In the genomic region with DNA sequence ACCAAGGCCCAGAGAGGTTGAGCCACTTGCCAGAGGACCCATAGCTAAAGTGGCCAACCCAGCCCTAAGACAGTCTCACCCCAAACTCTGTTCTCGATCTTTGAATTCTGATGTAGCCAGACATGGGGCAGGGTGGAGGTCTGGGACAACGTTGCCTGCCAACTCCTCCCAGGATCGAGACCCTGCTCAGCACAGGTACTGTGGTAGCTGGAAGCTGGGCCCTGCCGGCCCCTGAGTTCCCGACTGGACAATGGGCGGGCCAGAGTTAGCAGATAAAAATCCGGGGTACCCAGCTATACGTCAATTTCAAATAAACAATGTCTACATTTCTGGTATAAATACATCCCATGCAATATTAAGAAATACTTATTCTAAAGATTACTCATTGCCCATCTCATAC, we compare ENCODE assay signal across 28 cellular contexts. TPM values are rescaled to one million over a fixed set of nuclear protein-coding genes. Genes with fewer than 3 reads are reported as not detected.
A peak's percentile ranks its signal among the peaks of the same experiment; 100 is the strongest.
DNase-seq lines count a peak whose midpoint lies in the region; ATAC-seq, FAIRE-seq and TF ChIP-seq lines count a peak whose summit lies in the region.
"Had no signal": no experiment of that assay in that cellular context is flagged by ENCODE, and none has a peak within 500 bp of the region (broad histone marks: within the 10 kb centered on the region; RNA-seq: fewer than 3 reads in every experiment).

No MANE protein-coding gene starts in this region.

- H3K4me1 Mint-ChIP-seq in neural progenitor cell = peaks cover 22% of the 10 kb centered on the region
- H3K4me1 Mint-ChIP-seq in T-helper 17 cell = peaks cover 2% of the 10 kb centered on the region
- H3K4me1 Mint-ChIP-seq: CD14-positive monocyte; CD8-positive, alpha-beta memory T cell had no signal

- peaks cover 5% of the 10 kb centered on the region for H3F3A ChIP-seq in neural progenitor cell (ENCODE audit: low read depth)

- H3K27ac Mint-ChIP-seq in neural progenitor cell (no peak overlapping the region), T-helper 17 cell (no peak overlapping the region)
- H3K27ac Mint-ChIP-seq: CD14-positive monocyte; CD4-positive, alpha-beta T cell; CD8-positive, alpha-beta memory T cell; GM23338; HFFc6 had no signal

- H3K9ac ChIP-seq in H1 (replicated peaks in 1 of 4; ENCODE audit: extremely low read depth in 1 of 4, low read depth in 3 of 4, low read length in 3 of 4) = no peak overlapping the region
- H3K9ac ChIP-seq in neural progenitor cell = no peak overlapping the region
- H3K9ac ChIP-seq: BLaER1 treated with 17β-estradiol and CSF1 and Interleukin-3, amounts not matched to agents 10 nM and 100 nM had no signal

- H3K14ac ChIP-seq in H1 (ENCODE audit: insufficient read length) = no peak overlapping the region

- H3K4ac ChIP-seq in H1 (replicated peaks; ENCODE audit: insufficient read length, low read depth, low read length) = no peak overlapping the region

- 0 out of 2 replicates have a peak overlapping the region, but pooled peaks have one; percentile 6 for H2BK12ac ChIP-seq in H1 (ENCODE audit: low read depth, low read length)

- TF ChIP-seq CTCF in H1 (IDR thresholded peaks at IDR 0.05; ENCODE audit: control extremely low read depth in 1 of 3, insufficient read depth in 1 of 3, low read depth in 1 of 3, low read length in 3 of 3) (no peak), neural progenitor cell (IDR thresholded peaks at IDR 0.05) (no peak), spleen (IDR thresholded peaks at IDR 0.05 in 8 of 11, conservative IDR thresholded peaks at IDR 0.05 in 3 of 11) (no peak)

- H4K91ac ChIP-seq in H1 (replicated peaks; ENCODE audit: insufficient read length, low read length) = peak overlapping the region; percentile 60

- no peak for TF ChIP-seq EP300 in H1 (IDR thresholded peaks at IDR 0.05; ENCODE audit: borderline replicate concordance in 1 of 2, low read depth in 2 of 2, low read length in 2 of 2)

- CTCF ChIA-PET in H1 (lab: Charles Lee; ENCODE audit: partially characterized antibody) = interaction anchor here (0.6 to 2.2 kb wide), 11 partner anchors 8 to 149 kb away, joined by 3 to 10 read pairs (median 4); no protein-coding TSS in a partner anchor

- H3K4me2 ChIP-seq in H1 (ENCODE audit: insufficient read depth in 1 of 2, low read depth in 2 of 2, low read length in 2 of 2) (no peak overlapping the region), neural progenitor cell (peak overlapping the region; percentile 52)
- H3K4me2 ChIP-seq: A549, GM23338 had no signal

- H2BK15ac ChIP-seq in H1 (ENCODE audit: low read length) = no peak overlapping the region

- no peak overlapping the region for H3K4me3 Mint-ChIP-seq in neural progenitor cell
- H3K4me3 Mint-ChIP-seq in T-helper 17 cell = no peak overlapping the region
- H3K4me3 Mint-ChIP-seq: CD14-positive monocyte; CD4-positive, alpha-beta T cell; CD8-positive, alpha-beta memory T cell; GM23338; HFFc6 had no signal

- no peak overlapping the region for H2BK120ac ChIP-seq in H1 (replicated peaks; ENCODE audit: low read depth, low read length)

- peaks cover 0 to 3% (median 0%) of the 10 kb centered on the region in 4 experiments; a peak in 1 of 7 replicates for H3K27me3 ChIP-seq in H1 (replicated peaks in 1 of 4; ENCODE audit: control insufficient read depth in 3 of 4, extremely low read depth in 1 of 4, insufficient read depth in 3 of 4, low read length in 3 of 4)
- H3K27me3 ChIP-seq in neural progenitor cell = no peaks in the 10 kb centered on the region
- peaks cover 0 to 40% (median 0%) of the 10 kb centered on the region in 7 donors for H3K27me3 ChIP-seq in spleen (replicated peaks in 1 of 7)
- H3K27me3 ChIP-seq: BE2C; BLaER1 treated with 17β-estradiol and CSF1 and Interleukin-3, amounts not matched to agents 10 nM and 100 nM had no signal

- DNase-seq in Right ventricle myocardium superior (peak; percentile 15), cardiac septum (ENCODE audit: low spot score) (no peak), H1 (ENCODE audit: low read depth in 1 of 2, low spot score in 2 of 2) (no peak), neural progenitor cell (ENCODE audit: low spot score) (no peak), spleen (peak; percentile 58), dermis blood vessel endothelial cell (no peak), T-helper 17 cell (no peak), NCI-H146 treated with DMSO at 0.1 percent for 48 hours (lab: John Stamatoyannopoulos, UW; ENCODE audit: unreplicated experiment) (no peak)
- DNase-seq: 8988T; ACHN; AML-193; BE2C; CD4-positive, alpha-beta T cell; CD8-positive, alpha-beta memory T cell; DMS 273 treated with DMSO at 0.1 percent for 48 hours; DMS79; EL; GDM1; HFFc6 had no signal

- H3K4me3 ChIP-seq in H1 (ENCODE audit: extremely low read depth in 1 of 4, insufficient read depth in 2 of 4, low read depth in 3 of 4, low read length in 4 of 4) = no peak overlapping the region
- H3K4me3 ChIP-seq in neural progenitor cell = no peak overlapping the region
- no peak overlapping the region for H3K4me3 ChIP-seq in spleen
- H3K4me3 ChIP-seq: A549; BLaER1 treated with 17β-estradiol and CSF1 and Interleukin-3, amounts not matched to agents 10 nM and 100 nM; GM12878; GM23338; HAP-1 had no signal

- H3K79me1 ChIP-seq in H1 (ENCODE audit: low read depth, low read length) = no peaks in the 10 kb centered on the region

- peaks cover 4 to 6% of the 10 kb centered on the region in 2 experiments; a peak in 3 of 4 replicates for H3K9me3 ChIP-seq in H1 (ENCODE audit: insufficient read depth in 2 of 2, low read depth in 1 of 2, low read length in 1 of 2)
- no peaks in the 10 kb centered on the region for H3K9me3 ChIP-seq in neural progenitor cell (ENCODE audit: low read depth)
- peaks cover 0 to 10% (median 7%) of the 10 kb centered on the region in 8 donors for H3K9me3 ChIP-seq in spleen
- no peaks in the 10 kb centered on the region for H3K9me3 ChIP-seq in T-helper 17 cell (ENCODE audit: control insufficient read depth, low read length, poor library complexity, severe bottlenecking)
- H3K9me3 ChIP-seq: A549, HAP-1 had no signal

- ATAC-seq in Right ventricle myocardium superior (ENCODE audit: poor library complexity) (no peak), T-helper 17 cell (no peak)
- ATAC-seq: A549, GM12878 had no signal

- no peak overlapping the region for H2AK5ac ChIP-seq in H1 (ENCODE audit: low read depth, low read length)

- TF ChIP-seq RAD21 in H1 (IDR thresholded peaks at IDR 0.05 in 1 of 2, conservative IDR thresholded peaks at IDR 0.05 in 1 of 2; ENCODE audit: low read depth in 2 of 2, low read length in 2 of 2) = no peak

- H4K8ac ChIP-seq in H1 (ENCODE audit: extremely low read depth, insufficient read depth, low read length) = no peak overlapping the region; the same call in 1 of the 2 replicates

- H4K5ac ChIP-seq in H1 (ENCODE audit: insufficient read length, low read depth, low read length) = no peak overlapping the region

- TF ChIP-seq POLR2A in H1 (IDR thresholded peaks at IDR 0.05; ENCODE audit: control extremely low read depth in 1 of 2, low read depth in 2 of 2, low read length in 2 of 2) (no peak), spleen (IDR thresholded peaks at IDR 0.05) (no peak)

- H3K36me3 Mint-ChIP-seq in neural progenitor cell (no peaks in the 10 kb centered on the region), T-helper 17 cell (ENCODE audit: low read depth) (no peaks in the 10 kb centered on the region)
- H3K36me3 Mint-ChIP-seq: CD14-positive monocyte; CD8-positive, alpha-beta memory T cell had no signal

- H3K36me3 ChIP-seq in H1 (ENCODE audit: control insufficient read depth in 2 of 4, insufficient read depth in 4 of 4, low read length in 3 of 4) (no peaks in the 10 kb centered on the region; a peak in 1 of 8 replicates), neural progenitor cell (no peaks in the 10 kb centered on the region), spleen (no peaks in the 10 kb centered on the region)
- H3K36me3 ChIP-seq: BE2C; BLaER1 treated with 17β-estradiol and CSF1 and Interleukin-3, amounts not matched to agents 10 nM and 100 nM; HAP-1 had no signal

- 94% methylated on average over 8 of the region's 8 CpGs; no CpG with 5 or more reads in 1 of the 2 experiments for WGBS in H1 (ENCODE audit: extremely low coverage in 1 of 2, insufficient coverage in 1 of 2, insufficient read length in 1 of 2, insufficient replicate concordance in 2 of 2, low coverage in 1 of 2, low lambda C conversion rate in 2 of 2, missing lambda C conversion rate in 1 of 2), 2 experiments
- 74 to 92% (median 86%) methylated on average over 8 of the region's 8 CpGs for WGBS in spleen, 5 donors

- no peak overlapping the region for H3K23ac ChIP-seq in H1 (ENCODE audit: insufficient read length)

- H2BK20ac ChIP-seq in H1 (ENCODE audit: low read length) = no peak overlapping the region; the same call in 1 of the 2 replicates

- H3K56ac ChIP-seq in H1 (replicated peaks; ENCODE audit: insufficient read length, low read depth, low read length) = no peak overlapping the region

- H2BK5ac ChIP-seq in H1 (ENCODE audit: low read depth, low read length) = no peak overlapping the region

- POLR2A ChIA-PET in H1 (lab: Charles Lee; ENCODE audit: partially characterized antibody) = interaction anchor here (0.9 to 1.3 kb wide), 3 partner anchors 8 to 71 kb away, joined by 3 read pairs; no protein-coding TSS in a partner anchor

- H3K27ac ChIP-seq in H1 (ENCODE audit: low read depth, low read length) (no peak overlapping the region), neural progenitor cell (no peak overlapping the region), spleen (no peak overlapping the region)
- H3K27ac ChIP-seq: A549; BLaER1 treated with 17β-estradiol and CSF1 and Interleukin-3, amounts not matched to agents 10 nM and 100 nM had no signal

- H3K9me3 Mint-ChIP-seq in neural progenitor cell = no peaks in the 10 kb centered on the region
- H3K9me3 Mint-ChIP-seq: CD4-positive, alpha-beta T cell had no signal

- no peak overlapping the region for H3K18ac ChIP-seq in H1 (ENCODE audit: extremely low read depth, low read length)

- H4K20me1 ChIP-seq in H1 (replicated peaks in 1 of 2; ENCODE audit: control insufficient read depth in 1 of 2, insufficient read depth in 2 of 2, low read length in 2 of 2) (no peaks in the 10 kb centered on the region), neural progenitor cell (ENCODE audit: low read depth) (no peaks in the 10 kb centered on the region)

- intact Hi-C loops in Right ventricle myocardium superior (cut with DNase I) = no loop called here
- intact Hi-C loops in cardiac septum (cut with DNase I) = no loop called here
- intact Hi-C loops in spleen (cut with DNase I; ENCODE audit: low total_unique reads) = no loop called here

- no peaks in the 10 kb centered on the region for H3K23me2 ChIP-seq in H1 (ENCODE audit: low read depth, low read length)

- FAIRE-seq in H1 (lab: Jason Lieb, UNC) = no peak
- FAIRE-seq: A549, D721Med, GM12878, GM19239, H54 had no signal

- H3K27me3 Mint-ChIP-seq in neural progenitor cell (ENCODE audit: insufficient read depth, low read depth) (peaks cover 23% of the 10 kb centered on the region), T-helper 17 cell (peaks cover 14% of the 10 kb centered on the region)

- H3K4me1 ChIP-seq in H1 (replicated peaks in 1 of 4; ENCODE audit: control insufficient read depth in 3 of 4, insufficient read depth in 4 of 4, low read length in 3 of 4) (peaks cover 4 to 17% (median 8%) of the 10 kb centered on the region in 4 experiments; a peak in 6 of 7 replicates), neural progenitor cell (peaks cover 29% of the 10 kb centered on the region), spleen (no peaks in the 10 kb centered on the region)
- H3K4me1 ChIP-seq: A549, BE2C, HAP-1 had no signal

- no peak overlapping the region for H2AFZ ChIP-seq in H1 (ENCODE audit: low read length)
- H2AFZ ChIP-seq in neural progenitor cell (replicated peaks) = no peak overlapping the region

- H3K79me2 ChIP-seq in H1 (ENCODE audit: control insufficient read depth in 1 of 2, insufficient read depth in 2 of 2, low read length in 2 of 2) = no peaks in the 10 kb centered on the region
- H3K79me2 ChIP-seq in neural progenitor cell (ENCODE audit: low read depth) = no peaks in the 10 kb centered on the region

RNA-seq across cellular contexts. Expression of gene ADRA2C, which starts 35.3 kb away (rescaled TPM):
- total RNA-seq in Right ventricle myocardium superior (6.2 TPM), cardiac septum (5.4 TPM), neural progenitor cell (ENCODE audit: low replicate concordance) (2.5 and 12.9 TPM in 2 replicates), spleen (10 to 100 TPM; 19.5 to 42.1 (median 37.6) TPM), dermis blood vessel endothelial cell (0.17 TPM in 1 of 2 replicates, not detected in the other), T-helper 17 cell (not detected)
- total RNA-seq in H1 (2021; fragmentation: NEBNext Ultra II Directional; extraction: Animal tissue kit (Norgen Biotek cat#: 25700)) = 13.8 and 14.8 TPM in 2 replicates
- polyA plus RNA-seq in H1 (2011; rRNA removed) (14.6 and 27.3 TPM in 2 replicates), spleen (10 to 100 TPM in 1 of 3 donors, 1 to 10 TPM in 2; 9.4 to 15.5 (median 9.9) TPM)
- 15.1 TPM for polyA plus RNA-seq in H1 (2011; cell fraction: cytosol; rRNA removed)
- 35.4 TPM for polyA plus RNA-seq in H1 (2011; cell fraction: nucleus; rRNA removed)
- polyA plus RNA-seq in H1 (2012, experiment 1 of 2) = 4.8 to 12.3 TPM (median 11.4 TPM) in 4 replicates
- 5.9 TPM for polyA plus RNA-seq in H1 (2012, experiment 2 of 2)
- polyA plus RNA-seq in H1 (2013, experiment 1 of 2) = 9.6 TPM
- 8.5 TPM for polyA plus RNA-seq in H1 (2013, experiment 2 of 2)
- 10.0 and 12.3 TPM in 2 replicates for polyA minus RNA-seq in H1 (2011; rRNA and poly(A)+ RNA removed)
- polyA minus RNA-seq in H1 (2011; cell fraction: cytosol; rRNA and poly(A)+ RNA removed) = 11.6 TPM
- 16.3 TPM for polyA minus RNA-seq in H1 (2011; cell fraction: nucleus; rRNA and poly(A)+ RNA removed)
- total RNA-seq: CD4-positive, alpha-beta T cell; CD8-positive, alpha-beta memory T cell had no signal
- polyA plus RNA-seq: CD14-positive monocyte; CD8-positive, alpha-beta memory T cell; GM12878 had no signal

Comparison
In these comparisons a context has a peak if more than half of its experiments do, and no peak if none do; other contexts are left out.
1. DNase-seq: peak in Right ventricle myocardium superior (single experiment) and spleen (single experiment); none in cardiac septum (single experiment), H1 (0 of 2), neural progenitor cell (single experiment), dermis blood vessel endothelial cell (single experiment), T-helper 17 cell (0 of 3) and NCI-H146 treated with DMSO at 0.1 percent for 48 hours (single experiment).